9 cellular contexts compared by ENCODE assay signal in the genomic region with DNA sequence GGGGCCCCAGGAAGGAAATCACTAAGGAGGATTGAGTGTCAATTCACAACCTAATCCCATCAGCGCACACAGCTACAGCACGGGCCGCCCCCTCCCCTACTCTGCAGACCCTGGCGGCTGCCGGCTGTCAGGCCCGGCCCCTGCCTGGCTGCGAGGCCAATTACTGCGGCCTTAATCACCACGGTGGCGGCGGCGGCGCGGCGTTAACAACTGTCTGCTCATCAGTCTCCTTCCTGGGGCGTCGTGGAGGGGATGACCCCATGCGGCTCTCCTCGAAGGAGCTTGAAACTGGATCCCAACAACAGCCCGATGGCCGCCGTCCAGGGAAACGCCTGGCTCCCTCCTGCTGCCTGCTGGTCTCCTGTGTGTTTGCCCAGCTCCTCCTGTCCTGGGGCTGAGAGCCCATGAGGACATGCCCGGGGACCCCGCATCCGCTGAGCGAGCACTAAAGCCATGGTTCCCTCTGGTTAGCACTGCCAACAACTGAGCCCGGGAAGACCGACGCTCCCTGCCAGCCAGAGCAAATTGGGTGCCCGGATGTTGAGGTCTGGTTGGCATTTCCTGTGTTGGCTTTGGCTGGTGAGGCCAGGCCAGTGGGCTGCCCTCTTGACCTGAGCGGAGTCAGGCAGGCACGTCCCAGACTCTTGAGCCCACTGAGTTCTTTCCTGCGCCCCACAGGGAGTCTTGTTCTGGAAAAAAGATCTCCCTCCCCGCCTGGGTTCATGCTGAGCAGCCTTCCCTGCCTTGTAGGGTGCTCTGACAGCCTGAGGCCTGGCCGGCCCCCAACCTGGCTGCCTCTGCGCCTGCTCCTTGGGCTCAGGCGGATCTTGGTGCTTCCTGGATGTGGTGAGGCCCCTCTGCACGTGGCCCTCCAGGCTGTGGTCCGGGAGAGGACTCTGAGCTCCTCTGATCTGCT. TPM values are rescaled to one million over a fixed set of nuclear protein-coding genes. Genes with fewer than 3 reads are reported as not detected.
A peak's percentile ranks its signal among the peaks of the same experiment; 100 is the strongest.
DNase-seq lines count a peak whose midpoint lies in the region; ATAC-seq and TF ChIP-seq lines count a peak whose summit lies in the region.
"Had no signal": no experiment of that assay in that cellular context is flagged by ENCODE, and none has a peak within 500 bp of the region (broad histone marks: within the 10 kb centered on the region; RNA-seq: fewer than 3 reads in every experiment).

No MANE protein-coding gene starts in this region.

- TF ChIP-seq CTCF in brain microvascular endothelial cell (IDR thresholded peaks at IDR 0.05; ENCODE audit: low read depth, low read length, missing control alignments): no peak
- no peak for TF ChIP-seq CTCF in left lung (IDR thresholded peaks at IDR 0.05)
- TF ChIP-seq CTCF in GM13977 (IDR thresholded peaks at IDR 0.05; ENCODE audit: extremely low read depth, insufficient read depth, missing control alignments): no peak

- ATAC-seq in left lung: peak; percentile 20
- ATAC-seq in HG03095 (IDR thresholded peaks at IDR 0.05; ENCODE audit: unreplicated experiment): no peak

- no peak overlapping the region for H3K4me3 ChIP-seq in brain microvascular endothelial cell (ENCODE audit: low read depth, low read length)
- no peak overlapping the region for H3K4me3 ChIP-seq in left lung

- in situ Hi-C loops in brain microvascular endothelial cell (cut with HindIII; ENCODE audit: low pct_ligation_motif_present, low sequenced_read_pairs) (no loop called here), GM13977 (cut with MboI; ENCODE audit: low pct_unique_long_range_greater_than_20kb, low sequenced_read_pairs, unreplicated experiment) (no loop called here)

- no peaks in the 10 kb centered on the region for H3K4me1 ChIP-seq in left lung

- intact Hi-C loops in left lung (cut with DNase I): no loop called here

- no peaks in the 10 kb centered on the region for H3K9me3 ChIP-seq in left lung
- H3K9me3 ChIP-seq: Caco-2 had no signal

- peak; percentile 56 for DNase-seq in AG20443 (ENCODE audit: low spot score)
- peak; percentile 10 for DNase-seq in MV-4-11 (lab: John Stamatoyannopoulos, UW)
- DNase-seq in brain microvascular endothelial cell: peak; percentile 41
- DNase-seq in left lung: no peak
- no peak for DNase-seq in stimulated activated CD4-positive, alpha-beta T cell treated with anti-CD3 and anti-CD28 coated beads, Interleukin-12 subunit alpha, Interleukin-12 subunit beta, amount 100 ng/mL, for 4 hours
- DNase-seq in GM13977 (ENCODE audit: low spot score): no peak
- no peak for DNase-seq in stimulated activated CD8-positive, alpha-beta memory T cell treated with anti-CD3 and anti-CD28 coated beads, Interleukin-4, amount 100 ng/mL, for 48 hours
- DNase-seq: Caco-2 had no signal

- H3K27ac ChIP-seq in brain microvascular endothelial cell (no peak overlapping the region), left lung (no peak overlapping the region)

- H3K27me3 ChIP-seq in brain microvascular endothelial cell (replicated peaks): no peaks in the 10 kb centered on the region
- H3K27me3 ChIP-seq in left lung: no peaks in the 10 kb centered on the region

- H3K36me3 ChIP-seq in brain microvascular endothelial cell (replicated peaks) (no peaks in the 10 kb centered on the region), left lung (no peaks in the 10 kb centered on the region)

RNA-seq across cellular contexts. Expression of a gene that starts 21.7 kb away (rescaled TPM):
- 10 to 100 TPM; 38.7 to 44.4 TPM for total RNA-seq in left lung

RNA-seq across cellular contexts. Expression of a gene that starts 25.6 kb away (rescaled TPM):
- total RNA-seq in left lung: 1 to 10 TPM; 3.4 to 4.6 TPM

RNA-seq across cellular contexts. Expression of a gene that starts 57.9 kb away (rescaled TPM):
- 1 to 10 TPM; 5.6 to 6.7 TPM for total RNA-seq in left lung

Comparison
In these comparisons a context has a peak if more than half of its experiments do, and no peak if none do; other contexts are left out.
1. DNase-seq: peak in AG20443 (single experiment), MV-4-11 (single experiment) and brain microvascular endothelial cell (single experiment); none in left lung (0 of 2), stimulated activated CD4-positive, alpha-beta T cell treated with anti-CD3 and anti-CD28 coated beads, Interleukin-12 subunit alpha, Interleukin-12 subunit beta, amount 100 ng/mL, for 4 hours (single experiment), GM13977 (single experiment) and stimulated activated CD8-positive, alpha-beta memory T cell treated with anti-CD3 and anti-CD28 coated beads, Interleukin-4, amount 100 ng/mL, for 48 hours (single experiment).